In genomic region chr17:46869296-46869695, GRCh38 we compare ENCODE assay signal across 25 cellular contexts. TPM values are rescaled to one million over a fixed set of nuclear protein-coding genes. Genes with fewer than 3 reads are reported as not detected.
"Had no signal": no experiment of that assay in that cellular context is flagged by ENCODE, and none has a peak within 500 bp of the region (broad histone marks: within the 10 kb centered on the region; RNA-seq: fewer than 3 reads in every experiment).

No MANE protein-coding gene starts in this region.

- H3K4me3 Mint-ChIP-seq: activated CD4-positive, alpha-beta memory T cell treated with anti-CD3 and anti-CD28 coated beads, Interleukin-2, amount 10 ng/mL, durations not matched to agents 7 days and 5 days; activated CD4-positive, alpha-beta T cell treated with anti-CD3 and anti-CD28 coated beads for 36 hours; activated naive CD4-positive, alpha-beta T cell treated with anti-CD3 and anti-CD28 coated beads for 36 hours; activated naive CD8-positive, alpha-beta T cell treated with anti-CD3 and anti-CD28 coated beads for 36 hours; activated T-helper 17 cell treated with anti-CD3 and anti-CD28 coated beads, Interleukin-2, amount 50 U/mL, for 72 hours; T-cell had no signal

- H3K27ac ChIP-seq: brain microvascular endothelial cell, RWPE1, SJSA1, WERI-Rb-1 had no signal

- H3K4me3 ChIP-seq: Peyer's patch, SJSA1 had no signal

- H3K27me3 ChIP-seq: brain microvascular endothelial cell, Peyer's patch had no signal

- DNase-seq: activated CD4-positive, alpha-beta memory T cell treated with anti-CD3 and anti-CD28 coated beads, Interleukin-2, amount 10 ng/mL, durations not matched to agents 7 days and 5 days; activated CD4-positive, alpha-beta T cell treated with anti-CD3 and anti-CD28 coated beads for 36 hours; activated CD4-positive, alpha-beta T cell treated with anti-CD3 and anti-CD28 coated beads, Interleukin-2, amount 50 U/mL, for 1 hour; activated gamma-delta T cell; activated naive CD4-positive, alpha-beta T cell treated with anti-CD3 and anti-CD28 coated beads for 36 hours; activated naive CD8-positive, alpha-beta T cell treated with anti-CD3 and anti-CD28 coated beads for 36 hours; activated T-cell treated with anti-CD3 and anti-CD28 coated beads for 4 hours; activated T-cell treated with anti-CD3 and anti-CD28 coated beads, Interleukin-2, amount 50 U/mL, for 48 hours; brain microvascular endothelial cell; Karpas-422; NCI-H1105 treated with DMSO at 0.1 percent for 48 hours; NCI-H1436 treated with DMSO at 0.1 percent for 48 hours; NCI-H187 treated with DMSO at 0.1 percent for 48 hours; NCI-H2081 treated with DMSO at 0.1 percent for 48 hours; NCI-H446; NCI-H524; Peyer's patch; Right ventricle myocardium superior; T-cell; WERI-Rb-1 had no signal

- H3K4me1 Mint-ChIP-seq: activated CD4-positive, alpha-beta T cell treated with anti-CD3 and anti-CD28 coated beads for 36 hours; activated naive CD8-positive, alpha-beta T cell treated with anti-CD3 and anti-CD28 coated beads for 36 hours; activated T-helper 17 cell treated with anti-CD3 and anti-CD28 coated beads, Interleukin-2, amount 50 U/mL, for 72 hours; T-cell had no signal

- H3K4me1 ChIP-seq: SJSA1 had no signal

- H3K36me3 ChIP-seq: brain microvascular endothelial cell, Peyer's patch, SJSA1, WERI-Rb-1 had no signal

- H3K9me3 ChIP-seq: Peyer's patch, SJSA1 had no signal

- H3K27ac Mint-ChIP-seq: activated CD4-positive, alpha-beta memory T cell treated with anti-CD3 and anti-CD28 coated beads, Interleukin-2, amount 10 ng/mL, durations not matched to agents 7 days and 5 days; activated CD4-positive, alpha-beta T cell treated with anti-CD3 and anti-CD28 coated beads for 36 hours; activated naive CD4-positive, alpha-beta T cell treated with anti-CD3 and anti-CD28 coated beads for 36 hours; activated naive CD8-positive, alpha-beta T cell treated with anti-CD3 and anti-CD28 coated beads for 36 hours; activated T-helper 17 cell treated with anti-CD3 and anti-CD28 coated beads, Interleukin-2, amount 50 U/mL, for 72 hours; T-cell had no signal

- H3K9me3 Mint-ChIP-seq: activated CD4-positive, alpha-beta memory T cell treated with anti-CD3 and anti-CD28 coated beads, Interleukin-2, amount 10 ng/mL, durations not matched to agents 7 days and 5 days; activated naive CD4-positive, alpha-beta T cell treated with anti-CD3 and anti-CD28 coated beads for 36 hours; activated naive CD8-positive, alpha-beta T cell treated with anti-CD3 and anti-CD28 coated beads for 36 hours; activated T-helper 17 cell treated with anti-CD3 and anti-CD28 coated beads, Interleukin-2, amount 50 U/mL, for 72 hours; T-cell had no signal

- ATAC-seq: activated CD4-positive, alpha-beta T cell treated with anti-CD3 and anti-CD28 coated beads for 36 hours; activated T-helper 17 cell treated with anti-CD3 and anti-CD28 coated beads, Interleukin-2, amount 50 U/mL, for 72 hours; T-cell had no signal

- H3K36me3 Mint-ChIP-seq: activated naive CD8-positive, alpha-beta T cell treated with anti-CD3 and anti-CD28 coated beads for 36 hours; T-cell had no signal

RNA-seq across cellular contexts. Expression of gene WNT9B, which starts 17.9 kb away (rescaled TPM):
- total RNA-seq: activated CD4-positive, alpha-beta memory T cell treated with anti-CD3 and anti-CD28 coated beads, Interleukin-2, amount 10 ng/mL, durations not matched to agents 7 days and 5 days; activated CD4-positive, alpha-beta T cell treated with anti-CD3 and anti-CD28 coated beads for 36 hours; activated CD8-positive, alpha-beta memory T cell treated with anti-CD3 and anti-CD28 coated beads for 36 hours; activated naive CD4-positive, alpha-beta T cell treated with anti-CD3 and anti-CD28 coated beads for 36 hours; activated naive CD8-positive, alpha-beta T cell treated with anti-CD3 and anti-CD28 coated beads for 36 hours; activated T-helper 17 cell treated with anti-CD3 and anti-CD28 coated beads, Interleukin-2, amount 50 U/mL, for 72 hours; SJSA1; T-cell; T-helper 2 cell treated with Interferon-gamma antibody and Interleukin-4, amounts not matched to agents 100 ng/mL and 5 ng/mL, for 36 hours had no signal

RNA-seq across cellular contexts. Expression of gene WNT3, which starts 50.8 kb away (rescaled TPM):
- total RNA-seq: activated CD4-positive, alpha-beta memory T cell treated with anti-CD3 and anti-CD28 coated beads, Interleukin-2, amount 10 ng/mL, durations not matched to agents 7 days and 5 days; activated naive CD4-positive, alpha-beta T cell treated with anti-CD3 and anti-CD28 coated beads for 36 hours; T-helper 2 cell treated with Interferon-gamma antibody and Interleukin-4, amounts not matched to agents 100 ng/mL and 5 ng/mL, for 36 hours had no signal
